ENCODE assay signal across 8 cellular contexts in genomic region chr16:88561485-88562369, GRCh38. TPM values are rescaled to one million over a fixed set of nuclear protein-coding genes. Genes with fewer than 3 reads are reported as not detected.
DNase-seq lines count a peak whose midpoint lies in the region; ATAC-seq and TF ChIP-seq lines count a peak whose summit lies in the region.

No MANE protein-coding gene starts in this region.

- peak overlapping the region; percentile 47 for H3K4me2 ChIP-seq in MM.1S (ENCODE audit: low read depth, low read length)

- peaks cover 10% of the 10 kb centered on the region for H3F3A ChIP-seq in MM.1S (ENCODE audit: insufficient read depth, low read length)

- no peak overlapping the region for H3K27ac ChIP-seq in MM.1S (ENCODE audit: low read length)

- H3K4me3 ChIP-seq in MM.1S (ENCODE audit: low read length), result no peak overlapping the region

- no peaks in the 10 kb centered on the region for H3K27me3 ChIP-seq in MM.1S (replicated peaks; ENCODE audit: insufficient read depth, low read length)

- H3K4me1 ChIP-seq in MM.1S (ENCODE audit: low read length), result peaks cover 4% of the 10 kb centered on the region; the same call in 1 of the 2 replicates

- DNase-seq in EL, result peak; percentile 47
- DNase-seq in MM.1S, result peak; percentile 19
- DNase-seq in activated CD4-positive, alpha-beta T cell treated with anti-CD3 and anti-CD28 coated beads for 4 hours, result peak; percentile 52
- DNase-seq in dedifferentiated amniotic fluid mesenchymal stem cell (ENCODE audit: extremely low spot score), result peak; percentile 38
- DNase-seq in lung microvascular endothelial cell (ENCODE audit: low read depth in 2 of 2), result peak; percentile 46 to 68
- peak; percentile 33 for DNase-seq in stimulated activated CD8-positive, alpha-beta memory T cell treated with anti-CD3 and anti-CD28 coated beads, Interleukin-4, amount 100 ng/mL, for 24 hours (ENCODE audit: low read depth)
- no peak for DNase-seq in mucosa of gallbladder (ENCODE audit: low spot score)

- peak; percentile 43 for TF ChIP-seq CTCF in MM.1S (IDR thresholded peaks at IDR 0.05; ENCODE audit: low read length)

- H3K36me3 ChIP-seq in MM.1S (replicated peaks; ENCODE audit: insufficient read depth, low read length), result no peaks in the 10 kb centered on the region

- no peak overlapping the region for H3K9ac ChIP-seq in MM.1S (ENCODE audit: low read length)

- no peak for ATAC-seq in GM19035 (IDR thresholded peaks at IDR 0.05; ENCODE audit: unreplicated experiment)

- no peaks in the 10 kb centered on the region for H3K79me2 ChIP-seq in MM.1S (ENCODE audit: low read length)

- no peaks in the 10 kb centered on the region for H3K9me2 ChIP-seq in MM.1S (replicated peaks; ENCODE audit: insufficient read depth, low read length)

- H4K20me1 ChIP-seq in MM.1S (ENCODE audit: insufficient read depth, low read length), result no peaks in the 10 kb centered on the region

- H2AFZ ChIP-seq in MM.1S (ENCODE audit: low read length), result no peak overlapping the region

- H3K9me3 ChIP-seq in MM.1S (replicated peaks; ENCODE audit: insufficient read depth, low read length), result no peaks in the 10 kb centered on the region

RNA-seq across cellular contexts. Expression of gene ZC3H18, which starts 8.5 kb away (rescaled TPM):
- total RNA-seq in lung microvascular endothelial cell (6.1 and 8.7 TPM in 2 replicates), mucosa of gallbladder (43.4 TPM)
